Comparison of ENCODE assay signal across 8 cellular contexts in the genomic region with DNA sequence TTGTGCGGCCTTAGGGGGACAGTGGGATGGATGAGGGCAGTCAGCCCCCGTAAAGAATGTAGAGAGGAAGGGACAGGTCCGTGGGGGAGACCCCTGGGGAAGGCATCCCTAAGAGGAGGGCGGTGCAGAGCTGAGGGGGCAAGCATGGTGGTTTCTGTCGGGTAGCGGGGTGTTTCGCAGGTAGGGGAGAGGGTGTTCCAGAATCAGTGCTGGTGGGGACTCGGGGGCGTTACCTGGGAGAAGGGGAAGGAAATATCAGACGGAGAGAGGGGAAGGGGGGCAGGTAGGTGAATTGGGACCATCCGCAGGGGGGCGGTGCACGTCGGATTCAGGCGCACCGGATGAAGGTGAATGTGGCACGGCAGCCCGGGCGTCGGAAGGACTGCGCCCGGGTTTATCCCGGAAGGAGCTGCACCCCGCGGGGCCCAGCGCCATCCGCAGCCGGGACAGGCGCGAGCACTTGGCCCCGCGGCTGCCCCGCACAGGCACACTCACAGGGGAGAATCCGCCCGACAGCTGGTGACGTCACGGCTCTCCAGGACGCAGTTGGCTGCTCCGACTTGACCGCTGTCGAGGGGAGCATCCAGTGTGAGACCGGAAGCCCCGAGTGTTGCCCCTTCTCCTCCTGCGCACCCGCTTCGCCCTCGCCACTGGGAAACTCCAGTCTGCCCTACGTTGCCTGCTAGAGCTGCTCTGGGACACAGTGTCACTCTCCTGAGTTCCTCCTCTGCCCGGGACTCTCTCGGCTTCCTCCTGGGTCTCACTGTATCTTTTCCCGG. TPM values are rescaled to one million over a fixed set of nuclear protein-coding genes. Genes with fewer than 3 reads are reported as not detected.
DNase-seq lines count a peak whose midpoint lies in the region; ATAC-seq and TF ChIP-seq lines count a peak whose summit lies in the region.

No MANE protein-coding gene starts in this region.

- H3K14ac ChIP-seq in trophoblast cell (ENCODE audit: low read length), result no peak overlapping the region

- peaks cover 11% of the 10 kb centered on the region for H3K27me3 ChIP-seq in trophoblast cell (ENCODE audit: insufficient read depth, low read length)
- H3K27me3 ChIP-seq in upper lobe of left lung, result no peaks in the 10 kb centered on the region

- peaks cover 6% of the 10 kb centered on the region for H3K4me1 Mint-ChIP-seq in glutamatergic neuron (ENCODE audit: low read depth, unreplicated experiment)

- H3K79me2 ChIP-seq in trophoblast cell (ENCODE audit: control insufficient read depth, insufficient read depth, low read length, poor library complexity), result no peaks in the 10 kb centered on the region

- H3K27ac ChIP-seq in trophoblast cell (ENCODE audit: low read depth, low read length) (no peak overlapping the region), upper lobe of left lung (peak overlapping the region in 2 of 4 donors; percentile 57 to 72)

- peak overlapping the region; percentile 83 for H3K4me3 Mint-ChIP-seq in glutamatergic neuron (ENCODE audit: unreplicated experiment)

- H3K9ac ChIP-seq in trophoblast cell (ENCODE audit: low read length), result no peak overlapping the region

- H3K9me3 ChIP-seq in trophoblast cell (ENCODE audit: insufficient read depth, low read depth, low read length), result peaks cover 5% of the 10 kb centered on the region
- no peaks in the 10 kb centered on the region for H3K9me3 ChIP-seq in upper lobe of left lung

- H2AK5ac ChIP-seq in trophoblast cell (ENCODE audit: low read length), result no peak overlapping the region

- TF ChIP-seq CTCF in glutamatergic neuron (IDR thresholded peaks at IDR 0.05; ENCODE audit: partially characterized antibody, unreplicated experiment), result no peak
- TF ChIP-seq CTCF in upper lobe of left lung (IDR thresholded peaks at IDR 0.05), result peak in 3 of 6 experiments; percentile 14 to 21 (median 19)

- peak; percentile 86 for DNase-seq in AG20443 (ENCODE audit: low spot score)
- peak; percentile 70 for DNase-seq in GM19238 (ENCODE audit: insufficient read length, low spot score)
- DNase-seq in NOMO-1 treated with dmso at 0.1 percent for 144 hours (lab: John Stamatoyannopoulos, UW; ENCODE audit: unreplicated experiment), result peak; percentile 48
- DNase-seq in activated gamma-delta T cell (lab: John Stamatoyannopoulos, UW), result peak; percentile 70
- peak; percentile 70 for DNase-seq in glutamatergic neuron
- DNase-seq in trophoblast cell, result peak; percentile 46 to 62
- DNase-seq in upper lobe of left lung, result peak; percentile 89 to 90
- no peak for DNase-seq in NCI-H2081 (lab: John Stamatoyannopoulos, UW)

- H3K27ac Mint-ChIP-seq in glutamatergic neuron (ENCODE audit: unreplicated experiment), result no peak overlapping the region

- no peak for TF ChIP-seq EP300 in upper lobe of left lung (IDR thresholded peaks at IDR 0.05)

- H2BK12ac ChIP-seq in trophoblast cell (ENCODE audit: low read length), result no peak overlapping the region

- H3K4me3 ChIP-seq in trophoblast cell (ENCODE audit: low read depth, low read length) (peak overlapping the region; percentile 50), upper lobe of left lung (peak overlapping the region; percentile 32 to 54 (median 43))

- no peak overlapping the region for H2BK120ac ChIP-seq in trophoblast cell (ENCODE audit: insufficient read depth, low read length, poor library complexity)

- no peak overlapping the region for H3K23ac ChIP-seq in trophoblast cell (ENCODE audit: low read length)

- H3K79me1 ChIP-seq in trophoblast cell (ENCODE audit: low read length), result no peaks in the 10 kb centered on the region

- no peak overlapping the region for H3K4ac ChIP-seq in trophoblast cell (ENCODE audit: low read depth, low read length)

- peaks cover 8% of the 10 kb centered on the region for H3K36me3 Mint-ChIP-seq in glutamatergic neuron (ENCODE audit: unreplicated experiment)

- peak overlapping the region; percentile 26 for H2AFZ ChIP-seq in trophoblast cell (ENCODE audit: insufficient read depth, low read length, poor library complexity)

- H4K91ac ChIP-seq in trophoblast cell (ENCODE audit: low read depth, low read length), result no peak overlapping the region

- H3K4me2 ChIP-seq in trophoblast cell (ENCODE audit: low read length), result peak overlapping the region; percentile 66

- H2BK5ac ChIP-seq in trophoblast cell (ENCODE audit: low read depth, low read length, poor library complexity), result no peak overlapping the region

- H4K8ac ChIP-seq in trophoblast cell (ENCODE audit: low read depth, low read length), result no peak overlapping the region

- TF ChIP-seq POLR2A in upper lobe of left lung (IDR thresholded peaks at IDR 0.05), result peak in 2 of 4 donors; percentile 33 to 62

- peaks cover 4% of the 10 kb centered on the region for H3K9me3 Mint-ChIP-seq in glutamatergic neuron (ENCODE audit: unreplicated experiment)

- H3K4me1 ChIP-seq in trophoblast cell (ENCODE audit: control insufficient read depth in 1 of 2, insufficient read depth in 2 of 2, low read length in 2 of 2), result peaks cover 0 to 7% of the 10 kb centered on the region in 2 experiments
- H3K4me1 ChIP-seq in upper lobe of left lung, result peaks cover 14 to 25% (median 18%) of the 10 kb centered on the region in 4 donors

- H4K12ac ChIP-seq in trophoblast cell (ENCODE audit: low read depth, low read length), result no peak overlapping the region

- peaks cover 23% of the 10 kb centered on the region for H3K27me3 Mint-ChIP-seq in glutamatergic neuron (ENCODE audit: unreplicated experiment)

- ATAC-seq in upper lobe of left lung (ENCODE audit: low FRiP score in 2 of 2), result peak; percentile 60 to 88

- no CpG with 5 or more reads among the region's 51 CpGs for WGBS in trophoblast cell (ENCODE audit: extremely low coverage, insufficient coverage, insufficient read length)
- WGBS in upper lobe of left lung, 2 donors, result 12 to 19% methylated on average over 26 to 50 of the region's 51 CpGs

- H3K36me3 ChIP-seq in trophoblast cell (ENCODE audit: control insufficient read depth in 1 of 2, insufficient read depth in 2 of 2, low read length in 2 of 2), result no peaks in the 10 kb centered on the region
- no peaks in the 10 kb centered on the region for H3K36me3 ChIP-seq in upper lobe of left lung

- H3K18ac ChIP-seq in trophoblast cell (ENCODE audit: low read length), result no peak overlapping the region

RNA-seq across cellular contexts. Expression of a gene that starts 1.3 kb away (rescaled TPM):
- total RNA-seq in glutamatergic neuron (ENCODE audit: unreplicated experiment) (4.9 TPM), upper lobe of left lung (10 to 100 TPM in 2 of 6 donors, 1 to 10 TPM in 4; 2.5 to 44.0 (median 7.2) TPM)
- polyA plus RNA-seq in trophoblast cell (2013), result 2.1 TPM in 2 replicates

RNA-seq across cellular contexts. Expression of a gene that starts 11.8 kb away (rescaled TPM):
- total RNA-seq in glutamatergic neuron (ENCODE audit: unreplicated experiment), result 28.7 TPM
- 29.2 and 29.7 TPM in 2 replicates for polyA plus RNA-seq in trophoblast cell (2013)
- total RNA-seq in upper lobe of left lung, result 10 to 100 TPM; 36.9 to 61.9 (median 43.6) TPM

RNA-seq across cellular contexts. Expression of a gene that starts 33.9 kb away (rescaled TPM):
- total RNA-seq in glutamatergic neuron (ENCODE audit: unreplicated experiment), result 3.4 TPM
- polyA plus RNA-seq in trophoblast cell (2013), result 0.06 TPM in 1 of 2 replicates, not detected in the other
- total RNA-seq in upper lobe of left lung, result 1 to 10 TPM in 5 of 6 donors, not detected in 1; 1.1 to 3.1 (median 1.8) TPM

RNA-seq across cellular contexts. Expression of a gene that starts 40.9 kb away (rescaled TPM):
- total RNA-seq in glutamatergic neuron (ENCODE audit: unreplicated experiment), result 35,708 TPM
- polyA plus RNA-seq in trophoblast cell (2013), result 3.3 and 5.7 TPM in 2 replicates
- over 10,000 TPM in 2 of 6 donors, 1,000 to 10,000 TPM in 3, 100 to 1,000 TPM in 1; 886 to 22,003 (median 3,451) TPM for total RNA-seq in upper lobe of left lung

RNA-seq across cellular contexts. Expression of a gene that starts 41.2 kb away (rescaled TPM):
- 32.5 TPM for total RNA-seq in glutamatergic neuron (ENCODE audit: unreplicated experiment)
- polyA plus RNA-seq in trophoblast cell (2013), result 10.1 and 10.2 TPM in 2 replicates
- total RNA-seq in upper lobe of left lung, result 10 to 100 TPM; 17.8 to 49.4 (median 35.1) TPM

Comparison
In these comparisons a context has a peak if more than half of its experiments do, and no peak if none do; other contexts are left out.
1. DNase-seq: peak in AG20443 (single experiment), GM19238 (single experiment), NOMO-1 treated with dmso at 0.1 percent for 144 hours (single experiment), activated gamma-delta T cell (single experiment), glutamatergic neuron (single experiment), trophoblast cell (2 of 2) and upper lobe of left lung (2 of 2); none in NCI-H2081 (0 of 2).